ENCODE assay signal across 15 cellular contexts in genomic region chr13:114005206-114005720, GRCh38. TPM values are rescaled to one million over a fixed set of nuclear protein-coding genes. Genes with fewer than 3 reads are reported as not detected.
DNase-seq lines count a peak whose midpoint lies in the region; ATAC-seq, FAIRE-seq and TF ChIP-seq lines count a peak whose summit lies in the region.
"Had no signal": no experiment of that assay in that cellular context is flagged by ENCODE, and none has a peak within 500 bp of the region (broad histone marks: within the 10 kb centered on the region; RNA-seq: fewer than 3 reads in every experiment).

No MANE protein-coding gene starts in this region.

- ATAC-seq in right lobe of liver (peak in 3 of 4 donors; percentile 14 to 20 (median 16)), HepG2 (no peak), natural killer cell (no peak), upper lobe of right lung (peak; percentile 8), GM21360 (IDR thresholded peaks at IDR 0.05; ENCODE audit: unreplicated experiment) (no peak)
- ATAC-seq: effector memory CD8-positive, alpha-beta T cell had no signal

- TF ChIP-seq RAD21 in HepG2 (CRISPR knock-in tag; IDR thresholded peaks at IDR 0.05): no peak

- H3K9ac ChIP-seq in HepG2 (ENCODE audit: insufficient read depth, low read depth, low read length): no peak overlapping the region

- peaks cover 0 to 8% of the 10 kb centered on the region in 2 donors for H3K4me1 Mint-ChIP-seq in natural killer cell

- no peaks in the 10 kb centered on the region for H3K27me3 Mint-ChIP-seq in natural killer cell (ENCODE audit: low read depth in 2 of 2)
- H3K27me3 Mint-ChIP-seq: effector memory CD8-positive, alpha-beta T cell had no signal

- H3K4me1 ChIP-seq in right lobe of liver: no peaks in the 10 kb centered on the region
- H3K4me1 ChIP-seq in HepG2 (ENCODE audit: insufficient read depth, low read length): no peaks in the 10 kb centered on the region
- H3K4me1 ChIP-seq in upper lobe of right lung: no peaks in the 10 kb centered on the region

- peak overlapping the region; percentile 35 for H3K4me3 Mint-ChIP-seq in natural killer cell

- no peak overlapping the region for H3K4me2 ChIP-seq in HepG2 (ENCODE audit: low read depth, low read length)

- peak overlapping the region in 1 of 2 donors; percentile 79 for H3K27ac Mint-ChIP-seq in natural killer cell

- CTCF ChIA-PET in HepG2 (lab: Yijun Ruan, JAX; ENCODE audit: low intra/inter-chr PET ratio, low total read pairs): no interaction called here

- H3K27me3 ChIP-seq in right lobe of liver (no peaks in the 10 kb centered on the region), HepG2 (ENCODE audit: control insufficient read depth in 1 of 2, insufficient read depth in 2 of 2, low read length in 2 of 2) (peaks cover 11 to 37% of the 10 kb centered on the region in 2 experiments; a peak in 3 of 5 replicates), upper lobe of right lung (no peaks in the 10 kb centered on the region)

- TF ChIP-seq EP300 in HepG2 (IDR thresholded peaks at IDR 0.05; ENCODE audit: low read depth in 2 of 2, low read length in 2 of 2): no peak
- no peak for TF ChIP-seq EP300 in HepG2 (CRISPR knock-in tag; IDR thresholded peaks at IDR 0.05; ENCODE audit: borderline replicate concordance)

- intact Hi-C loops in right lobe of liver (cut with DNase I) (no loop called here), HepG2 (cut with micrococcal nuclease; ENCODE audit: unreplicated experiment) (no loop called here), natural killer cell (cut with micrococcal nuclease) (no loop called here), upper lobe of right lung (cut with DNase I) (no loop called here)

- no peak for FAIRE-seq in HepG2 (lab: Jason Lieb, UNC)
- FAIRE-seq: RCC 7860 had no signal

- DNase-seq in right lobe of liver: peak in 2 of 3 donors; percentile 22 to 39
- no peak for DNase-seq in HepG2 (ENCODE audit: low spot score)
- DNase-seq in glomerular endothelial cell (ENCODE audit: extremely low read depth, low read depth, low spot score): peak; percentile 4
- no peak for DNase-seq in natural killer cell
- DNase-seq in upper lobe of right lung: no peak
- no peak for DNase-seq in NCI-H1694 (lab: John Stamatoyannopoulos, UW)
- no peak for DNase-seq in mucosa of gallbladder (ENCODE audit: low spot score)
- DNase-seq: activated CD4-positive, alpha-beta T cell treated with anti-CD3 and anti-CD28 coated beads, Interleukin-2, amount 50 U/mL, for 4 hours; amniotic stem cell; COR-L47; effector memory CD8-positive, alpha-beta T cell; NCI-H146; NCI-H2227 treated with DMSO at 0.1 percent for 48 hours had no signal

- H3K4me3 ChIP-seq in right lobe of liver (no peak overlapping the region), HepG2 (replicated peaks in 1 of 3; ENCODE audit: insufficient read depth in 1 of 3, low read depth in 2 of 3, low read length in 3 of 3) (no peak overlapping the region), upper lobe of right lung (no peak overlapping the region)

- in situ Hi-C loops in HepG2 (cut with HindIII; ENCODE audit: extremely low pct_ligation_motif_present, low pct_unique_long_range_greater_than_20kb): no loop called here

- H3K27ac ChIP-seq in right lobe of liver: no peak overlapping the region
- H3K27ac ChIP-seq in HepG2 (ENCODE audit: extremely low read length, insufficient read depth, low read length): no peak overlapping the region
- H3K27ac ChIP-seq in upper lobe of right lung: no peak overlapping the region

- 93% methylated on average over 5 of the region's 15 CpGs for WGBS in right lobe of liver (ENCODE audit: insufficient coverage, low coverage, low lambda C conversion rate, missing lambda C conversion rate)
- 28% methylated on average over 7 of the region's 15 CpGs for WGBS in HepG2 (ENCODE audit: low lambda C conversion rate)

- H3K9me3 Mint-ChIP-seq in natural killer cell: no peaks in the 10 kb centered on the region
- H3K9me3 Mint-ChIP-seq: effector memory CD8-positive, alpha-beta T cell had no signal

- no peaks in the 10 kb centered on the region for H4K20me1 ChIP-seq in HepG2 (ENCODE audit: insufficient read depth, low read length)

- no peaks in the 10 kb centered on the region for H3K36me3 ChIP-seq in right lobe of liver
- no peaks in the 10 kb centered on the region for H3K36me3 ChIP-seq in HepG2 (replicated peaks in 1 of 2; ENCODE audit: control insufficient read depth in 1 of 2, insufficient read depth in 2 of 2, low read length in 2 of 2)
- H3K36me3 ChIP-seq in upper lobe of right lung: peaks cover 14% of the 10 kb centered on the region

- POLR2A ChIA-PET in HepG2 (lab: Yijun Ruan, JAX): no interaction called here

- H3K79me2 ChIP-seq in HepG2 (ENCODE audit: insufficient read depth, low read length): no peaks in the 10 kb centered on the region

- no peak overlapping the region for H2AFZ ChIP-seq in HepG2 (ENCODE audit: low read length)

- BruUV-seq in HepG2 (replicated peaks; lab: Mats Ljungman, UMichigan): no TSS peak

- TF ChIP-seq CTCF in right lobe of liver (IDR thresholded peaks at IDR 0.05): no peak
- no peak for TF ChIP-seq CTCF in HepG2 (CRISPR knock-in tag; IDR thresholded peaks at IDR 0.05)
- no peak for TF ChIP-seq CTCF in natural killer cell (IDR thresholded peaks at IDR 0.05)
- TF ChIP-seq CTCF in upper lobe of right lung (IDR thresholded peaks at IDR 0.05): no peak

- no peaks in the 10 kb centered on the region for H3K36me3 Mint-ChIP-seq in natural killer cell

- TF ChIP-seq POLR2A in right lobe of liver (IDR thresholded peaks at IDR 0.05): no peak
- TF ChIP-seq POLR2A in HepG2 (IDR thresholded peaks at IDR 0.05; ENCODE audit: insufficient read depth in 1 of 2, low read depth in 2 of 2, low read length in 2 of 2): no peak

- no peaks in the 10 kb centered on the region for H3K9me3 ChIP-seq in right lobe of liver
- H3K9me3 ChIP-seq in HepG2 (ENCODE audit: low read length): no peaks in the 10 kb centered on the region
- no peaks in the 10 kb centered on the region for H3K9me3 ChIP-seq in upper lobe of right lung

TF ChIP-seq in HepG2, 621 proteins besides CTCF, POLR2A, EP300 and RAD21 (continues in another document):
- TF ChIP-seq PHB2 (IDR thresholded peaks at IDR 0.05; ENCODE audit: partially characterized antibody): no peak
- TF ChIP-seq ZBTB26 (CRISPR knock-in tag; IDR thresholded peaks at IDR 0.05; ENCODE audit: borderline replicate concordance): no peak
- TF ChIP-seq HDAC6 (IDR thresholded peaks at IDR 0.05; ENCODE audit: low read depth, low read length): no peak
- no peak for TF ChIP-seq MBD4 (IDR thresholded peaks at IDR 0.05; ENCODE audit: borderline replicate concordance, low read length)
- no peak for TF ChIP-seq ZNF788 (CRISPR knock-in tag; IDR thresholded peaks at IDR 0.05; ENCODE audit: borderline replicate concordance)
- no peak for TF ChIP-seq ZNF510 (CRISPR knock-in tag; IDR thresholded peaks at IDR 0.05; ENCODE audit: low read depth)
- TF ChIP-seq PHF21A (CRISPR knock-in tag; IDR thresholded peaks at IDR 0.05): no peak
- TF ChIP-seq ZNF232 (CRISPR knock-in tag; IDR thresholded peaks at IDR 0.05; ENCODE audit: borderline replicate concordance): no peak
- TF ChIP-seq RBAK (CRISPR knock-in tag; IDR thresholded peaks at IDR 0.05): no peak
- TF ChIP-seq ZNF468 (CRISPR knock-in tag; IDR thresholded peaks at IDR 0.05): no peak
- no peak for TF ChIP-seq KAT8 (CRISPR knock-in tag; IDR thresholded peaks at IDR 0.05)
- no peak for TF ChIP-seq TMF1 (CRISPR knock-in tag; IDR thresholded peaks at IDR 0.05; ENCODE audit: low read depth)
- TF ChIP-seq, protein P1, sequence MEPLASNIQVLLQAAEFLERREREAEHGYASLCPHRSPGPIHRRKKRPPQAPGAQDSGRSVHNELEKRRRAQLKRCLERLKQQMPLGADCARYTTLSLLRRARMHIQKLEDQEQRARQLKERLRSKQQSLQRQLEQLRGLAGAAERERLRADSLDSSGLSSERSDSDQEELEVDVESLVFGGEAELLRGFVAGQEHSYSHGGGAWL (CRISPR knock-in tag; IDR thresholded peaks at IDR 0.05): no peak

RNA-seq across cellular contexts. Expression of gene C13orf46, which starts 31.4 kb away (rescaled TPM):
- 1 to 10 TPM in 2 of 6 experiments, under 1 TPM in 4; 0.04 to 1.1 (median 0.60) TPM for total RNA-seq in right lobe of liver
- total RNA-seq in HepG2 (2016; rRNA removed; fragmentation: Illumina TruSeq; extraction: Trizol): not detected in 2 replicates
- total RNA-seq in HepG2 (2016; cell fraction: cytosol; rRNA removed; fragmentation: Illumina TruSeq; extraction: Trizol; ENCODE audit: low read depth): not detected in 2 replicates
- not detected in 2 replicates for total RNA-seq in HepG2 (2016; cell fraction: insoluble cytoplasmic fraction; rRNA removed; fragmentation: Illumina TruSeq; extraction: Trizol)
- not detected in 2 replicates for total RNA-seq in HepG2 (2016; cell fraction: membrane; rRNA removed; fragmentation: Illumina TruSeq; extraction: Trizol)
- total RNA-seq in HepG2 (2016; cell fraction: nucleus; rRNA removed; fragmentation: Illumina TruSeq; extraction: Trizol): not detected in 2 replicates
- 0.01 TPM in 1 of 2 replicates, not detected in the other for polyA plus RNA-seq in HepG2 (2011; rRNA removed)
- polyA plus RNA-seq in HepG2 (2011; cell fraction: cytosol; rRNA removed): not detected in 2 replicates
- polyA plus RNA-seq in HepG2 (2011; cell fraction: nucleus; rRNA removed): 0.03 TPM in 1 of 2 replicates, not detected in the other
- polyA plus RNA-seq in HepG2 (2012): not detected in 2 replicates
- polyA plus RNA-seq in HepG2 (2016; cell fraction: cytosol; fragmentation: Illumina TruSeq; extraction: Trizol; ENCODE audit: low read depth): not detected in 2 replicates
- polyA plus RNA-seq in HepG2 (2016; cell fraction: insoluble cytoplasmic fraction; fragmentation: Illumina TruSeq; extraction: Trizol; ENCODE audit: low read depth): not detected in 2 replicates
- polyA plus RNA-seq in HepG2 (2016; cell fraction: membrane; fragmentation: Illumina TruSeq; extraction: Trizol; ENCODE audit: low read depth): not detected in 2 replicates
- not detected in 2 replicates for polyA plus RNA-seq in HepG2 (2016; cell fraction: nucleus; fragmentation: Illumina TruSeq; extraction: Trizol; ENCODE audit: insufficient read depth, low read depth)
- 1.9 TPM in 1 of 2 replicates, not detected in the other for polyA minus RNA-seq in HepG2 (2011; rRNA and poly(A)+ RNA removed; ENCODE audit: low replicate concordance)
- polyA minus RNA-seq in HepG2 (2011; cell fraction: cytosol; rRNA and poly(A)+ RNA removed): not detected in 2 replicates
- polyA minus RNA-seq in HepG2 (2011; cell fraction: nucleus; rRNA and poly(A)+ RNA removed): 0.13 TPM in 1 of 2 replicates, not detected in the other
- 2.5 and 4.1 TPM in 2 replicates for total RNA-seq in glomerular endothelial cell
- total RNA-seq in natural killer cell: 10 to 100 TPM; 21.1 to 23.9 (median 23.5) TPM
- total RNA-seq in upper lobe of right lung: 21.2 TPM
- total RNA-seq in mucosa of gallbladder: 11.8 TPM

Comparison
In these comparisons a context has a peak if more than half of its experiments do, and no peak if none do; other contexts are left out.
1. ATAC-seq: peak in right lobe of liver (3 of 4) and upper lobe of right lung (single experiment); none in HepG2 (single experiment), natural killer cell (0 of 3) and GM21360 (single experiment).
2. DNase-seq: peak in right lobe of liver (2 of 3) and glomerular endothelial cell (single experiment); none in HepG2 (single experiment), natural killer cell (single experiment), upper lobe of right lung (single experiment), NCI-H1694 (single experiment) and mucosa of gallbladder (single experiment).